Comparison of ENCODE assay signal across 1 cellular context in genomic region chr21:42463861-42464515, GRCh38.
TF ChIP-seq lines count a peak whose summit lies in the region.

No MANE protein-coding gene starts in this region.

TF ChIP-seq in K562, 482 proteins besides CTCF, POLR2A, EP300 and RAD21 (continued from another document):
- TF ChIP-seq, protein P1, sequence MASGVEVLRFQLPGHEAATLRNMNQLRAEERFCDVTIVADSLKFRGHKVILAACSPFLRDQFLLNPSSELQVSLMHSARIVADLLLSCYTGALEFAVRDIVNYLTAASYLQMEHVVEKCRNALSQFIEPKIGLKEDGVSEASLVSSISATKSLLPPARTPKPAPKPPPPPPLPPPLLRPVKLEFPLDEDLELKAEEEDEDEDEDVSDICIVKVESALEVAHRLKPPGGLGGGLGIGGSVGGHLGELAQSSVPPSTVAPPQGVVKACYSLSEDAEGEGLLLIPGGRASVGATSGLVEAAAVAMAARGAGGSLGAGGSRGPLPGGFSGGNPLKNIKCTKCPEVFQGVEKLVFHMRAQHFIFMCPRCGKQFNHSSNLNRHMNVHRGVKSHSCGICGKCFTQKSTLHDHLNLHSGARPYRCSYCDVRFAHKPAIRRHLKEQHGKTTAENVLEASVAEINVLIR (CRISPR knock-in tag; IDR thresholded peaks at IDR 0.05), result no peak
- TF ChIP-seq ZBTB7A (IDR thresholded peaks at IDR 0.05; ENCODE audit: borderline replicate concordance, control insufficient read depth, low read depth, low read length) (no peak), ELF1 (tag; IDR thresholded peaks at IDR 0.05) (0 out of 2 replicates have a peak, but pooled peaks have one; percentile 19), C11orf30 (IDR thresholded peaks at IDR 0.05; ENCODE audit: low read depth) (no peak), KAT7 (CRISPR knock-in tag; IDR thresholded peaks at IDR 0.05; ENCODE audit: borderline replicate concordance) (no peak), ZNF436 (CRISPR knock-in tag; IDR thresholded peaks at IDR 0.05) (no peak), SPI1 (IDR thresholded peaks at IDR 0.05; ENCODE audit: borderline replicate concordance, low read depth, low read length) (peak; percentile 53; the same call in 1 of the 2 replicates), MAZ (CRISPR knock-in tag; conservative IDR thresholded peaks at IDR 0.05 in 1 of 2, IDR thresholded peaks at IDR 0.05 in 1 of 2) (0 out of 4 replicates have a peak, but pooled peaks of 1 of the 2 experiments have one; percentile 20), EHMT2 (IDR thresholded peaks at IDR 0.05) (no peak), CAMTA2 (CRISPR knock-in tag; conservative IDR thresholded peaks at IDR 0.05) (no peak), SMC3 (conservative IDR thresholded peaks at IDR 0.05; ENCODE audit: insufficient read depth, low read depth, low read length) (no peak)
- TF ChIP-seq, protein P2, sequence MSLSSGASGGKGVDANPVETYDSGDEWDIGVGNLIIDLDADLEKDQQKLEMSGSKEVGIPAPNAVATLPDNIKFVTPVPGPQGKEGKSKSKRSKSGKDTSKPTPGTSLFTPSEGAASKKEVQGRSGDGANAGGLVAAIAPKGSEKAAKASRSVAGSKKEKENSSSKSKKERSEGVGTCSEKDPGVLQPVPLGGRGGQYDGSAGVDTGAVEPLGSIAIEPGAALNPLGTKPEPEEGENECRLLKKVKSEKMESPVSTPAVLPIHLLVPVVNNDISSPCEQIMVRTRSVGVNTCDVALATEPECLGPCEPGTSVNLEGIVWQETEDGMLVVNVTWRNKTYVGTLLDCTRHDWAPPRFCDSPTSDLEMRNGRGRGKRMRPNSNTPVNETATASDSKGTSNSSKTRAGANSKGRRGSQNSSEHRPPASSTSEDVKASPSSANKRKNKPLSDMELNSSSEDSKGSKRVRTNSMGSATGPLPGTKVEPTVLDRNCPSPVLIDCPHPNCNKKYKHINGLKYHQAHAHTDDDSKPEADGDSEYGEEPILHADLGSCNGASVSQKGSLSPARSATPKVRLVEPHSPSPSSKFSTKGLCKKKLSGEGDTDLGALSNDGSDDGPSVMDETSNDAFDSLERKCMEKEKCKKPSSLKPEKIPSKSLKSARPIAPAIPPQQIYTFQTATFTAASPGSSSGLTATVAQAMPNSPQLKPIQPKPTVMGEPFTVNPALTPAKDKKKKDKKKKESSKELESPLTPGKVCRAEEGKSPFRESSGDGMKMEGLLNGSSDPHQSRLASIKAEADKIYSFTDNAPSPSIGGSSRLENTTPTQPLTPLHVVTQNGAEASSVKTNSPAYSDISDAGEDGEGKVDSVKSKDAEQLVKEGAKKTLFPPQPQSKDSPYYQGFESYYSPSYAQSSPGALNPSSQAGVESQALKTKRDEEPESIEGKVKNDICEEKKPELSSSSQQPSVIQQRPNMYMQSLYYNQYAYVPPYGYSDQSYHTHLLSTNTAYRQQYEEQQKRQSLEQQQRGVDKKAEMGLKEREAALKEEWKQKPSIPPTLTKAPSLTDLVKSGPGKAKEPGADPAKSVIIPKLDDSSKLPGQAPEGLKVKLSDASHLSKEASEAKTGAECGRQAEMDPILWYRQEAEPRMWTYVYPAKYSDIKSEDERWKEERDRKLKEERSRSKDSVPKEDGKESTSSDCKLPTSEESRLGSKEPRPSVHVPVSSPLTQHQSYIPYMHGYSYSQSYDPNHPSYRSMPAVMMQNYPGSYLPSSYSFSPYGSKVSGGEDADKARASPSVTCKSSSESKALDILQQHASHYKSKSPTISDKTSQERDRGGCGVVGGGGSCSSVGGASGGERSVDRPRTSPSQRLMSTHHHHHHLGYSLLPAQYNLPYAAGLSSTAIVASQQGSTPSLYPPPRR (CRISPR knock-in tag; IDR thresholded peaks at IDR 0.05; ENCODE audit: borderline replicate concordance), result no peak
